1 cellular context compared by ENCODE assay signal in the genomic region with DNA sequence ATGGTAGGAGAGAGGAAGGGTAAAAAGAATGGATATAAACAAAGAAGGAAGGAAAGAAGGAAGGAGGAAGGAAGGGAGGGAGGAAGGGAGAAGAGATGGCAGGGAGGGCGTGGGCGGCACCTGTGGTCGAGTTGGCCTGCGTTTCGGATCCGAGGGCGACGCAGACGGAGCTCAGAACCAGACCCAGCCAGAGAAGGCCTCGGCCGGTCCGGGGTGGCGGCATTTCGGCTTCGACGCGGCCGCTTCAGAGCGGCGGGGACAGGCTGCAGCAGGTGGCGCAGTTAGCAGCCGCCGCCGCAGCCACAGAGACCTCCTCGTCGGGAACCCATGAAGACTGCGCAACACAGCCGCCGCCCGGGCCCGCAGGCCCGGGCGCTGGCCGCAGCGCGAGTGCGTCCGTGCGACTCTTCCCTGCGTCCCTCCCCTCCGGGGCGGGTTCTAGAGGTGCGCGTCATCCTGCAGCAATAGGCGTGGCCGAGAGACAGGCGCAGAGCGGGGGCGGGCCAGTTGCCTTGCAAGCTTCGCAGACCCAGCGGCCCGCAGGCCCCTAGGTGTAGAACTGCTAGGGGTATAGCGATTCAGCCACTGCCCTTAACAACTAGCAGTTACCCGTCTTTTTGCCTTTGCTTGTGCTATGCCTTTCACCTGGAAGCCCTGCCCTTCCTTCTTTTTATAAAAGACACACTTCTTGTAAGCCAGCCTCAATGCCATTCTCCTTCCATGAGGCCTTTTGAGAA.
A peak's percentile ranks its signal among the peaks of the same experiment; 100 is the strongest.
TF ChIP-seq lines count a peak whose summit lies in the region.

A gene with protein sequence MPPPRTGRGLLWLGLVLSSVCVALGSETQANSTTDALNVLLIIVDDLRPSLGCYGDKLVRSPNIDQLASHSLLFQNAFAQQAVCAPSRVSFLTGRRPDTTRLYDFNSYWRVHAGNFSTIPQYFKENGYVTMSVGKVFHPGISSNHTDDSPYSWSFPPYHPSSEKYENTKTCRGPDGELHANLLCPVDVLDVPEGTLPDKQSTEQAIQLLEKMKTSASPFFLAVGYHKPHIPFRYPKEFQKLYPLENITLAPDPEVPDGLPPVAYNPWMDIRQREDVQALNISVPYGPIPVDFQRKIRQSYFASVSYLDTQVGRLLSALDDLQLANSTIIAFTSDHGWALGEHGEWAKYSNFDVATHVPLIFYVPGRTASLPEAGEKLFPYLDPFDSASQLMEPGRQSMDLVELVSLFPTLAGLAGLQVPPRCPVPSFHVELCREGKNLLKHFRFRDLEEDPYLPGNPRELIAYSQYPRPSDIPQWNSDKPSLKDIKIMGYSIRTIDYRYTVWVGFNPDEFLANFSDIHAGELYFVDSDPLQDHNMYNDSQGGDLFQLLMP (minus strand): TSS at position 392 of the 737 bp plus-strand sequence. CDS start 169 bp downstream, at position 223.

TF ChIP-seq in K562, 482 proteins besides CTCF, POLR2A, EP300 and RAD21 (continued from another document and continues in another):
- TF ChIP-seq, protein P1, sequence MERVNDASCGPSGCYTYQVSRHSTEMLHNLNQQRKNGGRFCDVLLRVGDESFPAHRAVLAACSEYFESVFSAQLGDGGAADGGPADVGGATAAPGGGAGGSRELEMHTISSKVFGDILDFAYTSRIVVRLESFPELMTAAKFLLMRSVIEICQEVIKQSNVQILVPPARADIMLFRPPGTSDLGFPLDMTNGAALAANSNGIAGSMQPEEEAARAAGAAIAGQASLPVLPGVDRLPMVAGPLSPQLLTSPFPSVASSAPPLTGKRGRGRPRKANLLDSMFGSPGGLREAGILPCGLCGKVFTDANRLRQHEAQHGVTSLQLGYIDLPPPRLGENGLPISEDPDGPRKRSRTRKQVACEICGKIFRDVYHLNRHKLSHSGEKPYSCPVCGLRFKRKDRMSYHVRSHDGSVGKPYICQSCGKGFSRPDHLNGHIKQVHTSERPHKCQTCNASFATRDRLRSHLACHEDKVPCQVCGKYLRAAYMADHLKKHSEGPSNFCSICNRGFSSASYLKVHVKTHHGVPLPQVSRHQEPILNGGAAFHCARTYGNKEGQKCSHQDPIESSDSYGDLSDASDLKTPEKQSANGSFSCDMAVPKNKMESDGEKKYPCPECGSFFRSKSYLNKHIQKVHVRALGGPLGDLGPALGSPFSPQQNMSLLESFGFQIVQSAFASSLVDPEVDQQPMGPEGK (CRISPR knock-in tag; IDR thresholded peaks at IDR 0.05; ENCODE audit: borderline replicate concordance): no peak
- TF ChIP-seq ZNF282 (CRISPR knock-in tag; IDR thresholded peaks at IDR 0.05): no peak
- peak; percentile 37; the same call in 1 of the 2 replicates for TF ChIP-seq CEBPB (tag; IDR thresholded peaks at IDR 0.05)
- TF ChIP-seq, protein P2, sequence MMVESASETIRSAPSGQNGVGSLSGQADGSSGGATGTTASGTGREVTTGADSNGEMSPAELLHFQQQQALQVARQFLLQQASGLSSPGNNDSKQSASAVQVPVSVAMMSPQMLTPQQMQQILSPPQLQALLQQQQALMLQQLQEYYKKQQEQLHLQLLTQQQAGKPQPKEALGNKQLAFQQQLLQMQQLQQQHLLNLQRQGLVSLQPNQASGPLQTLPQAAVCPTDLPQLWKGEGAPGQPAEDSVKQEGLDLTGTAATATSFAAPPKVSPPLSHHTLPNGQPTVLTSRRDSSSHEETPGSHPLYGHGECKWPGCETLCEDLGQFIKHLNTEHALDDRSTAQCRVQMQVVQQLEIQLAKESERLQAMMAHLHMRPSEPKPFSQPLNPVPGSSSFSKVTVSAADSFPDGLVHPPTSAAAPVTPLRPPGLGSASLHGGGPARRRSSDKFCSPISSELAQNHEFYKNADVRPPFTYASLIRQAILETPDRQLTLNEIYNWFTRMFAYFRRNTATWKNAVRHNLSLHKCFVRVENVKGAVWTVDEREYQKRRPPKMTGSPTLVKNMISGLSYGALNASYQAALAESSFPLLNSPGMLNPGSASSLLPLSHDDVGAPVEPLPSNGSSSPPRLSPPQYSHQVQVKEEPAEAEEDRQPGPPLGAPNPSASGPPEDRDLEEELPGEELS (CRISPR knock-in tag; IDR thresholded peaks at IDR 0.05; ENCODE audit: borderline replicate concordance): no peak
- TF ChIP-seq SMARCE1 (IDR thresholded peaks at IDR 0.05): no peak
- no peak for TF ChIP-seq TFAM (CRISPR knock-in tag; conservative IDR thresholded peaks at IDR 0.05)
- TF ChIP-seq, protein P3, sequence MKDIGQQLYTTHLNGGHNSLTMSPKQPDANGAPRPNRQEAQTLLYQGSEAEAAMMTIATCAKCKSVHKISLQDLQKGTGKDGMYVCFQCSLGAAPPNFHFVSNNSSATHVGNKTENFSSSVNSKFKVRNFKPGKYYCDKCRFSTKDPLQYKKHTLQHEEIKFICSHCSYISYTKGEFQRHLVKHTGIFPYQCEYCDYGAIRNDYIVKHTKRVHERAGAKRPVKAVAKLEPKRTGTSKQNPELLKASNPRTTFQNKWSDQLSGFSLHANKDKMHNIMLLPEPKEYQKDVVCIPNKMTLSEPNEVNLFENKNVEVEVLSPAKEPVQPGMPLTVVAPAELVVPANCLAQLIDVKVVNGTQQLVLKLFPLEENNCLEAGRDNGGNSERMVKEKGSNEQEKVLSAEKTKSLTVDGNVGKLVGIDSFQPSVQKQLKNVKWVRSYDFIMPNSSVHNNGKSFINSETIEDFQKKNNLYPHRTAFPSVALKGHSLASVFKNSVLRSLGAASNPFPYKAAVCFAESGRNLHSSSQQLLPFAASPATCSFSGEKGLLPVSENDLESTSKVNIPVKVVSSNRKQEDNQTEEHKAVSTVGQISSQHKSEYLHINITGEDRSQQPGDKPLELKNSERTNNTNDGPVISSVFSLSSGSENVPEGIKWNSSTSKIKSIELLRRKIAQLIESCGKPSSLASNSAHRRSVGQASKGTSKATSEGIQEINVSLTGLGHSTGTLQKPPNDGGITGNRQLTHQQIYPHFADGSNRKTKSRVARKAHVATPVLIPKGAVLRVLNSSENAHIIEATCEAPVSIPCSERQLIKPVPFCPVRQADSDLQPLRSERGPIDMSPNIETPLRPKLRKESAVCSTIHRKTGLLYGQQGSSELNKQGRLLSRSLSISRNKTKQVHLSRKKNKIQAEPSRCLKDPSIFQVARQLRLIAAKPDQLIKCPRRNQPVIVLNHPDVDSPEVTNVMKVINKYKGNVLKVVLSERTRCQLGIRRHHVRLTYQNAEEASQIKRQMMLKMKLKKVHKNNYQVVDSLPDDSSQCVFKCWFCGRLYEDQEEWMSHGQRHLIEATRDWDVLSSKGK (CRISPR knock-in tag; IDR thresholded peaks at IDR 0.05): no peak
- no peak for TF ChIP-seq DACH1 (IDR thresholded peaks at IDR 0.05; ENCODE audit: partially characterized antibody)
- no peak for TF ChIP-seq RBM22 (IDR thresholded peaks at IDR 0.05; ENCODE audit: low read depth, low read length, poor library complexity, severe bottlenecking)
- no peak for TF ChIP-seq U2AF2 (optimal IDR thresholded peaks at IDR 0.05; ENCODE audit: low read depth, low read length)
- no peak for TF ChIP-seq CREBBP (IDR thresholded peaks at IDR 0.05; ENCODE audit: low read depth, low read length)
- TF ChIP-seq IRF2 (CRISPR knock-in tag; IDR thresholded peaks at IDR 0.05): no peak
- TF ChIP-seq NCOA1 (IDR thresholded peaks at IDR 0.05; ENCODE audit: low read depth): peak; percentile 3; the same call in 1 of the 2 replicates
- no peak for TF ChIP-seq MEIS2 (IDR thresholded peaks at IDR 0.05; ENCODE audit: partially characterized antibody)
- TF ChIP-seq RUNX1 (IDR thresholded peaks at IDR 0.05; ENCODE audit: low read depth): no peak
- TF ChIP-seq SMAD2 (IDR thresholded peaks at IDR 0.05; ENCODE audit: low read depth, low read length): no peak
- TF ChIP-seq FOXA3 (CRISPR knock-in tag; conservative IDR thresholded peaks at IDR 0.05 in 1 of 2, IDR thresholded peaks at IDR 0.05 in 1 of 2): no peak
- TF ChIP-seq MYNN (IDR thresholded peaks at IDR 0.05): no peak
- TF ChIP-seq MYNN (CRISPR knock-in tag; IDR thresholded peaks at IDR 0.05): no peak
- TF ChIP-seq GTF2F1 (IDR thresholded peaks at IDR 0.05; ENCODE audit: low read depth, low read length): no peak
- no peak for TF ChIP-seq BRD4 (IDR thresholded peaks at IDR 0.05)
- TF ChIP-seq ELF2 (CRISPR knock-in tag; IDR thresholded peaks at IDR 0.05): no peak
- TF ChIP-seq KLF16 (IDR thresholded peaks at IDR 0.05): no peak
- TF ChIP-seq, protein P4, sequence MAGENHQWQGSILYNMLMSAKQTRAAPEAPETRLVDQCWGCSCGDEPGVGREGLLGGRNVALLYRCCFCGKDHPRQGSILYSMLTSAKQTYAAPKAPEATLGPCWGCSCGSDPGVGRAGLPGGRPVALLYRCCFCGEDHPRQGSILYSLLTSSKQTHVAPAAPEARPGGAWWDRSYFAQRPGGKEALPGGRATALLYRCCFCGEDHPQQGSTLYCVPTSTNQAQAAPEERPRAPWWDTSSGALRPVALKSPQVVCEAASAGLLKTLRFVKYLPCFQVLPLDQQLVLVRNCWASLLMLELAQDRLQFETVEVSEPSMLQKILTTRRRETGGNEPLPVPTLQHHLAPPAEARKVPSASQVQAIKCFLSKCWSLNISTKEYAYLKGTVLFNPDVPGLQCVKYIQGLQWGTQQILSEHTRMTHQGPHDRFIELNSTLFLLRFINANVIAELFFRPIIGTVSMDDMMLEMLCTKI (IDR thresholded peaks at IDR 0.05; ENCODE audit: partially characterized antibody): no peak
- 0 out of 4 replicates have a peak, but pooled peaks of 1 of the 2 experiments have one; percentile 26 for TF ChIP-seq MAZ (CRISPR knock-in tag; conservative IDR thresholded peaks at IDR 0.05 in 1 of 2, IDR thresholded peaks at IDR 0.05 in 1 of 2)
- TF ChIP-seq ZNF445 (CRISPR knock-in tag; IDR thresholded peaks at IDR 0.05; ENCODE audit: low read depth): no peak
- no peak for TF ChIP-seq RBM15 (IDR thresholded peaks at IDR 0.05; ENCODE audit: insufficient read depth, low read length)
- TF ChIP-seq, protein P5, sequence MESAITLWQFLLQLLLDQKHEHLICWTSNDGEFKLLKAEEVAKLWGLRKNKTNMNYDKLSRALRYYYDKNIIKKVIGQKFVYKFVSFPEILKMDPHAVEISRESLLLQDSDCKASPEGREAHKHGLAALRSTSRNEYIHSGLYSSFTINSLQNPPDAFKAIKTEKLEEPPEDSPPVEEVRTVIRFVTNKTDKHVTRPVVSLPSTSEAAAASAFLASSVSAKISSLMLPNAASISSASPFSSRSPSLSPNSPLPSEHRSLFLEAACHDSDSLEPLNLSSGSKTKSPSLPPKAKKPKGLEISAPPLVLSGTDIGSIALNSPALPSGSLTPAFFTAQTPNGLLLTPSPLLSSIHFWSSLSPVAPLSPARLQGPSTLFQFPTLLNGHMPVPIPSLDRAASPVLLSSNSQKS (CRISPR knock-in tag; IDR thresholded peaks at IDR 0.05): no peak
- TF ChIP-seq, protein P6, sequence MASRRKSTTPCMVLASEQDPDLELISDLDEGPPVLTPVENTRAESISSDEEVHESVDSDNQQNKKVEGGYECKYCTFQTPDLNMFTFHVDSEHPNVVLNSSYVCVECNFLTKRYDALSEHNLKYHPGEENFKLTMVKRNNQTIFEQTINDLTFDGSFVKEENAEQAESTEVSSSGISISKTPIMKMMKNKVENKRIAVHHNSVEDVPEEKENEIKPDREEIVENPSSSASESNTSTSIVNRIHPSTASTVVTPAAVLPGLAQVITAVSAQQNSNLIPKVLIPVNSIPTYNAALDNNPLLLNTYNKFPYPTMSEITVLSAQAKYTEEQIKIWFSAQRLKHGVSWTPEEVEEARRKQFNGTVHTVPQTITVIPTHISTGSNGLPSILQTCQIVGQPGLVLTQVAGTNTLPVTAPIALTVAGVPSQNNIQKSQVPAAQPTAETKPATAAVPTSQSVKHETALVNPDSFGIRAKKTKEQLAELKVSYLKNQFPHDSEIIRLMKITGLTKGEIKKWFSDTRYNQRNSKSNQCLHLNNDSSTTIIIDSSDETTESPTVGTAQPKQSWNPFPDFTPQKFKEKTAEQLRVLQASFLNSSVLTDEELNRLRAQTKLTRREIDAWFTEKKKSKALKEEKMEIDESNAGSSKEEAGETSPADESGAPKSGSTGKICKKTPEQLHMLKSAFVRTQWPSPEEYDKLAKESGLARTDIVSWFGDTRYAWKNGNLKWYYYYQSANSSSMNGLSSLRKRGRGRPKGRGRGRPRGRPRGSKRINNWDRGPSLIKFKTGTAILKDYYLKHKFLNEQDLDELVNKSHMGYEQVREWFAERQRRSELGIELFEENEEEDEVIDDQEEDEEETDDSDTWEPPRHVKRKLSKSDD (conservative IDR thresholded peaks at IDR 0.05; ENCODE audit: low read length): no peak
- no peak for TF ChIP-seq BACH1 (tag; IDR thresholded peaks at IDR 0.05)
- TF ChIP-seq ZSCAN32 (CRISPR knock-in tag; IDR thresholded peaks at IDR 0.05): no peak
- no peak for TF ChIP-seq RHOXF2B (CRISPR knock-in tag; conservative IDR thresholded peaks at IDR 0.05)
- peak; percentile 95 for TF ChIP-seq HMGN3 (IDR thresholded peaks at IDR 0.05; ENCODE audit: borderline replicate concordance, extremely low read depth, insufficient read length, low read depth, low read length)
- TF ChIP-seq RCOR1 (IDR thresholded peaks at IDR 0.05; ENCODE audit: borderline replicate concordance in 1 of 2, low read depth in 2 of 2, low read length in 2 of 2): peak in 1 of 2 experiments; percentile 58; a peak in 1 of 4 replicates
- TF ChIP-seq, protein P7, sequence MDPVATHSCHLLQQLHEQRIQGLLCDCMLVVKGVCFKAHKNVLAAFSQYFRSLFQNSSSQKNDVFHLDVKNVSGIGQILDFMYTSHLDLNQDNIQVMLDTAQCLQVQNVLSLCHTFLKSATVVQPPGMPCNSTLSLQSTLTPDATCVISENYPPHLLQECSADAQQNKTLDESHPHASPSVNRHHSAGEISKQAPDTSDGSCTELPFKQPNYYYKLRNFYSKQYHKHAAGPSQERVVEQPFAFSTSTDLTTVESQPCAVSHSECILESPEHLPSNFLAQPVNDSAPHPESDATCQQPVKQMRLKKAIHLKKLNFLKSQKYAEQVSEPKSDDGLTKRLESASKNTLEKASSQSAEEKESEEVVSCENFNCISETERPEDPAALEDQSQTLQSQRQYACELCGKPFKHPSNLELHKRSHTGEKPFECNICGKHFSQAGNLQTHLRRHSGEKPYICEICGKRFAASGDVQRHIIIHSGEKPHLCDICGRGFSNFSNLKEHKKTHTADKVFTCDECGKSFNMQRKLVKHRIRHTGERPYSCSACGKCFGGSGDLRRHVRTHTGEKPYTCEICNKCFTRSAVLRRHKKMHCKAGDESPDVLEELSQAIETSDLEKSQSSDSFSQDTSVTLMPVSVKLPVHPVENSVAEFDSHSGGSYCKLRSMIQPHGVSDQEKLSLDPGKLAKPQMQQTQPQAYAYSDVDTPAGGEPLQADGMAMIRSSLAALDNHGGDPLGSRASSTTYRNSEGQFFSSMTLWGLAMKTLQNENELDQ (CRISPR knock-in tag; IDR thresholded peaks at IDR 0.05; ENCODE audit: borderline replicate concordance): no peak
- no peak for TF ChIP-seq SRSF7 (optimal IDR thresholded peaks at IDR 0.05; ENCODE audit: low read depth, low read length)
- TF ChIP-seq, protein P8, sequence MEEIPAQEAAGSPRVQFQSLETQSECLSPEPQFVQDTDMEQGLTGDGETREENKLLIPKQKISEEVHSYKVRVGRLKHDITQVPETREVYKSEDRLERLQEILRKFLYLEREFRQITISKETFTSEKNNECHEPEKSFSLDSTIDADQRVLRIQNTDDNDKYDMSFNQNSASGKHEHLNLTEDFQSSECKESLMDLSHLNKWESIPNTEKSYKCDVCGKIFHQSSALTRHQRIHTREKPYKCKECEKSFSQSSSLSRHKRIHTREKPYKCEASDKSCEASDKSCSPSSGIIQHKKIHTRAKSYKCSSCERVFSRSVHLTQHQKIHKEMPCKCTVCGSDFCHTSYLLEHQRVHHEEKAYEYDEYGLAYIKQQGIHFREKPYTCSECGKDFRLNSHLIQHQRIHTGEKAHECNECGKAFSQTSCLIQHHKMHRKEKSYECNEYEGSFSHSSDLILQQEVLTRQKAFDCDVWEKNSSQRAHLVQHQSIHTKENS (CRISPR knock-in tag; IDR thresholded peaks at IDR 0.05): no peak
- TF ChIP-seq ZNF184 (CRISPR knock-in tag; IDR thresholded peaks at IDR 0.05): no peak
